33 cellular contexts compared by ENCODE assay signal in genomic region chr10:71461457-71461856, GRCh38.
DNase-seq lines count a peak whose midpoint lies in the region; ATAC-seq, FAIRE-seq and TF ChIP-seq lines count a peak whose summit lies in the region.
"Had no signal": no experiment of that assay in that cellular context is flagged by ENCODE, and none has a peak within 500 bp of the region (broad histone marks: within the 10 kb centered on the region; RNA-seq: fewer than 3 reads in every experiment).

No MANE protein-coding gene starts in this region.

- no peak overlapping the region for H2AK5ac ChIP-seq in neuronal stem cell (ENCODE audit: low read depth, low read length)

- H2AFZ ChIP-seq in astrocyte (ENCODE audit: low read depth, low read length), result no peak overlapping the region
- no peak overlapping the region for H2AFZ ChIP-seq in neuronal stem cell (ENCODE audit: low read length)

- WGBS in neuronal stem cell (ENCODE audit: extremely low coverage in 2 of 2, insufficient read length in 2 of 2, insufficient replicate concordance in 1 of 2), 2 donors, result no CpG with 5 or more reads among the region's 13 CpGs

- ATAC-seq in WTC11 (no peak), GM19455 (IDR thresholded peaks at IDR 0.05; ENCODE audit: unreplicated experiment) (no peak)
- ATAC-seq: A549; CD8-positive, alpha-beta T cell had no signal

- no peak overlapping the region for H3K9ac ChIP-seq in astrocyte (ENCODE audit: low read length)
- H3K9ac ChIP-seq in neuronal stem cell (ENCODE audit: low read depth, low read length, poor library complexity), result peak overlapping the region; percentile 72
- H3K9ac ChIP-seq: BLaER1; BLaER1 treated with 17β-estradiol and CSF1 and Interleukin-3, amounts not matched to agents 10 nM and 100 nM had no signal

- POLR2A ChIA-PET in WTC11 (lab: Charles Lee), result no interaction called here

- no peak overlapping the region for H2BK15ac ChIP-seq in neuronal stem cell (ENCODE audit: low read length)

- no peaks in the 10 kb centered on the region for H3K27me3 ChIP-seq in WERI-Rb-1 (ENCODE audit: insufficient read depth, low read depth, severe bottlenecking)
- peaks cover 22% of the 10 kb centered on the region for H3K27me3 ChIP-seq in astrocyte (ENCODE audit: insufficient read depth, low read length)
- H3K27me3 ChIP-seq in neuronal stem cell (ENCODE audit: control insufficient read depth in 3 of 3, insufficient read depth in 3 of 3, low read depth in 1 of 3, low read length in 3 of 3), result peaks cover 0 to 5% (median 0%) of the 10 kb centered on the region in 3 experiments
- H3K27me3 ChIP-seq: BE2C; BLaER1; BLaER1 treated with 17β-estradiol and CSF1 and Interleukin-3, amounts not matched to agents 10 nM and 100 nM had no signal

- no peak for FAIRE-seq in astrocyte (lab: Jason Lieb, UNC)
- FAIRE-seq: A204.1, A549, D721Med had no signal

- H3K79me2 ChIP-seq in astrocyte (ENCODE audit: insufficient read depth, low read length), result no peaks in the 10 kb centered on the region

- DNase-seq in WERI-Rb-1 (no peak), astrocyte (ENCODE audit: low read depth) (no peak), neuronal stem cell (ENCODE audit: low spot score) (no peak), WTC11 (ENCODE audit: low spot score) (no peak), NCI-H82 (lab: John Stamatoyannopoulos, UW) (no peak)
- DNase-seq: 8988T; ACHN; AML-193; BE2C; Caco-2; Calu3; CD4-positive, alpha-beta memory T cell; CD4-positive, alpha-beta T cell; CD4-positive, CD25-positive, alpha-beta regulatory T cell; CD8-positive, alpha-beta memory T cell; CD8-positive, alpha-beta T cell; DMS 273 treated with DMSO at 0.1 percent for 48 hours; DMS153; DMS53; DMS79; DMS79 treated with DMSO at 0.1 percent for 48 hours; DND-41; EL had no signal

- H3K9me3 Mint-ChIP-seq in astrocyte (ENCODE audit: unreplicated experiment) (no peaks in the 10 kb centered on the region), WTC11 (no peaks in the 10 kb centered on the region)
- H3K9me3 Mint-ChIP-seq: CD14-positive monocyte; CD4-positive, alpha-beta T cell; CD8-positive, alpha-beta memory T cell; CD8-positive, alpha-beta T cell had no signal

- no peak overlapping the region for H2BK12ac ChIP-seq in neuronal stem cell (ENCODE audit: low read length)

- no peak overlapping the region for H3K14ac ChIP-seq in neuronal stem cell (ENCODE audit: low read length)

- no peak overlapping the region for H3K4me2 ChIP-seq in astrocyte (ENCODE audit: low read length)
- no peak overlapping the region for H3K4me2 ChIP-seq in neuronal stem cell (ENCODE audit: insufficient read depth, low read length, poor library complexity, severe bottlenecking)
- H3K4me2 ChIP-seq: A549; BLaER1; BLaER1 treated with 17β-estradiol and CSF1 and Interleukin-3, amounts not matched to agents 10 nM and 100 nM had no signal

- H3K27ac ChIP-seq in WERI-Rb-1 (peak overlapping the region; percentile 33; the same call in 1 of the 2 replicates), astrocyte (ENCODE audit: low read depth, low read length) (no peak overlapping the region), neuronal stem cell (replicated peaks; ENCODE audit: low read length) (no peak overlapping the region)
- H3K27ac ChIP-seq: 22Rv1; A549; BLaER1; BLaER1 treated with 17β-estradiol and CSF1 and Interleukin-3, amounts not matched to agents 10 nM and 100 nM; C4-2B had no signal

- peaks cover 72% of the 10 kb centered on the region for H3K36me3 ChIP-seq in WERI-Rb-1
- H3K36me3 ChIP-seq in astrocyte (ENCODE audit: insufficient read depth, low read length), result no peaks in the 10 kb centered on the region
- no peaks in the 10 kb centered on the region for H3K36me3 ChIP-seq in neuronal stem cell (replicated peaks in 1 of 2; ENCODE audit: control insufficient read depth in 2 of 2, insufficient read depth in 2 of 2, low read length in 2 of 2)
- H3K36me3 ChIP-seq: BE2C; BLaER1; BLaER1 treated with 17β-estradiol and CSF1 and Interleukin-3, amounts not matched to agents 10 nM and 100 nM had no signal

- no peaks in the 10 kb centered on the region for H3K79me1 ChIP-seq in neuronal stem cell (ENCODE audit: low read depth, low read length)

- H3K4me1 ChIP-seq in astrocyte (ENCODE audit: insufficient read depth, low read length) (no peaks in the 10 kb centered on the region), neuronal stem cell (ENCODE audit: control insufficient read depth in 2 of 2, insufficient read depth in 1 of 2, low read depth in 1 of 2, low read length in 2 of 2) (no peaks in the 10 kb centered on the region)
- H3K4me1 ChIP-seq: A549, BE2C, Caco-2 had no signal

- no peaks in the 10 kb centered on the region for H4K20me1 ChIP-seq in astrocyte (ENCODE audit: insufficient read depth, low read length)
- H4K20me1 ChIP-seq: BLaER1; BLaER1 treated with 17β-estradiol and CSF1 and Interleukin-3, amounts not matched to agents 10 nM and 100 nM had no signal

- H3K4me3 ChIP-seq in WERI-Rb-1 (ENCODE audit: low read depth, low read length) (no peak overlapping the region), astrocyte (ENCODE audit: insufficient read depth, low read depth, low read length) (no peak overlapping the region), neuronal stem cell (ENCODE audit: low read length in 2 of 2) (no peak overlapping the region)
- H3K4me3 ChIP-seq: A549; BLaER1; BLaER1 treated with 17β-estradiol and CSF1 and Interleukin-3, amounts not matched to agents 10 nM and 100 nM had no signal

- no peak overlapping the region for H3K23ac ChIP-seq in neuronal stem cell (ENCODE audit: low read depth, low read length, poor library complexity)

- no peak overlapping the region for H3K4ac ChIP-seq in neuronal stem cell (ENCODE audit: low read length)

- no peak overlapping the region for H4K8ac ChIP-seq in neuronal stem cell (ENCODE audit: low read depth, low read length)

- H4K91ac ChIP-seq in neuronal stem cell (ENCODE audit: low read depth, low read length, poor library complexity), result no peak overlapping the region

- H3K36me3 Mint-ChIP-seq in astrocyte (ENCODE audit: low read depth, unreplicated experiment), result peaks cover 2% of the 10 kb centered on the region
- no peaks in the 10 kb centered on the region for H3K36me3 Mint-ChIP-seq in WTC11
- H3K36me3 Mint-ChIP-seq: CD14-positive monocyte; CD4-positive, alpha-beta memory T cell; CD4-positive, CD25-positive, alpha-beta regulatory T cell; CD8-positive, alpha-beta memory T cell; CD8-positive, alpha-beta T cell had no signal

- no peak overlapping the region for H2BK120ac ChIP-seq in neuronal stem cell (ENCODE audit: low read depth, low read length)

- H3K27ac Mint-ChIP-seq in astrocyte (ENCODE audit: unreplicated experiment) (peak overlapping the region; percentile 53), WTC11 (no peak overlapping the region)
- H3K27ac Mint-ChIP-seq: B cell; CD4-positive, alpha-beta memory T cell; CD4-positive, alpha-beta T cell; CD4-positive, CD25-positive, alpha-beta regulatory T cell; CD8-positive, alpha-beta T cell had no signal

- H3K18ac ChIP-seq in neuronal stem cell (ENCODE audit: low read length), result peak overlapping the region; percentile 18

- H3K4me3 Mint-ChIP-seq in astrocyte (ENCODE audit: unreplicated experiment) (no peak overlapping the region), WTC11 (no peak overlapping the region)
- H3K4me3 Mint-ChIP-seq: B cell; CD14-positive monocyte; CD4-positive, alpha-beta memory T cell; CD4-positive, alpha-beta T cell; CD4-positive, CD25-positive, alpha-beta regulatory T cell; CD8-positive, alpha-beta memory T cell; CD8-positive, alpha-beta T cell had no signal

- CTCF ChIA-PET in WTC11 (lab: Charles Lee), result interaction anchor here (1.1 to 1.2 kb wide), 2 partner anchors 65 to 77 kb away, joined by 3 to 4 read pairs; no protein-coding TSS in a partner anchor

- H2BK5ac ChIP-seq in neuronal stem cell (ENCODE audit: low read length), result peak overlapping the region; percentile 20

- H3K4me1 Mint-ChIP-seq in astrocyte (ENCODE audit: low read depth, unreplicated experiment) (no peaks in the 10 kb centered on the region), WTC11 (no peaks in the 10 kb centered on the region)
- H3K4me1 Mint-ChIP-seq: B cell; CD4-positive, alpha-beta memory T cell; CD4-positive, CD25-positive, alpha-beta regulatory T cell; CD8-positive, alpha-beta memory T cell had no signal

- H3K27me3 Mint-ChIP-seq in astrocyte (ENCODE audit: low read depth, unreplicated experiment), result peaks cover 50% of the 10 kb centered on the region
- no peaks in the 10 kb centered on the region for H3K27me3 Mint-ChIP-seq in WTC11 (ENCODE audit: low read depth)

- TF ChIP-seq CTCF in WERI-Rb-1 (IDR thresholded peaks at IDR 0.05; ENCODE audit: low read depth, low read length) (no peak), astrocyte (IDR thresholded peaks at IDR 0.05; ENCODE audit: insufficient read depth, low read depth, low read length) (no peak), WTC11 (IDR thresholded peaks at IDR 0.05) (no peak)

- H3K9me3 ChIP-seq in WERI-Rb-1 (ENCODE audit: severe bottlenecking) (no peaks in the 10 kb centered on the region), astrocyte (ENCODE audit: insufficient read depth, low read depth, low read length) (no peaks in the 10 kb centered on the region), neuronal stem cell (replicated peaks in 1 of 2; ENCODE audit: control insufficient read depth in 2 of 2, insufficient read depth in 1 of 2, low read depth in 1 of 2, low read length in 2 of 2) (peaks cover 0 to 3% of the 10 kb centered on the region in 2 donors)
- H3K9me3 ChIP-seq: A549; BE2C; BLaER1; BLaER1 treated with 17β-estradiol and CSF1 and Interleukin-3, amounts not matched to agents 10 nM and 100 nM; Caco-2 had no signal

TF ChIP-seq in WTC11, 78 proteins besides CTCF, POLR2A, EP300 and RAD21 (continues in another document):
- TF ChIP-seq SMAD3 (CRISPR knock-in tag; IDR thresholded peaks at IDR 0.05; ENCODE audit: borderline replicate concordance) (no peak), KAT7 (CRISPR knock-in tag; IDR thresholded peaks at IDR 0.05; ENCODE audit: borderline replicate concordance) (no peak), HMGXB4 (CRISPR knock-in tag; IDR thresholded peaks at IDR 0.05) (no peak)
